ENCODE assay signal across 8 cellular contexts in genomic region chr3:113626513-113627371, GRCh38.
DNase-seq lines count a peak whose midpoint lies in the region; ATAC-seq and TF ChIP-seq lines count a peak whose summit lies in the region.

No MANE protein-coding gene starts in this region.

- peaks cover 27% of the 10 kb centered on the region for H3K4me1 ChIP-seq in psoas muscle

- H3K27me3 ChIP-seq in psoas muscle (ENCODE audit: insufficient read depth in 3 of 3, low read length in 2 of 3) = no peaks in the 10 kb centered on the region

- H3K4me3 ChIP-seq in psoas muscle = peak overlapping the region; percentile 23

- no peaks in the 10 kb centered on the region for H3K9me3 ChIP-seq in psoas muscle

- H3K27ac ChIP-seq in psoas muscle = peak overlapping the region; percentile 25

- ATAC-seq in HG02610 (IDR thresholded peaks at IDR 0.05; ENCODE audit: unreplicated experiment) = peak; percentile 46
- peak; percentile 96 for ATAC-seq in left ventricle myocardium superior
- ATAC-seq in psoas muscle = peak; percentile 71 to 92 (median 82)
- ATAC-seq in GM18511 (IDR thresholded peaks at IDR 0.05; ENCODE audit: unreplicated experiment) = no peak

- 17 to 22% (median 19%) methylated on average over 10 of the region's 10 CpGs for WGBS in psoas muscle, 3 donors

- TF ChIP-seq CTCF in psoas muscle (IDR thresholded peaks at IDR 0.05) = peak; percentile 92

- H3K36me3 ChIP-seq in psoas muscle (ENCODE audit: insufficient read depth in 1 of 2, low read depth in 1 of 2) = no peaks in the 10 kb centered on the region

- peak; percentile 21 for DNase-seq in NCI-H1694 (lab: John Stamatoyannopoulos, UW)
- no peak for DNase-seq in NCI-H1694 treated with DMSO at 0.1 percent for 48 hours (lab: John Stamatoyannopoulos, UW)
- DNase-seq in NCI-H524 (lab: John Stamatoyannopoulos, UW) = peak; percentile 50 to 84
- peak; percentile 48 for DNase-seq in amniotic stem cell (lab: John Stamatoyannopoulos, UW)
- peak; percentile 65 for DNase-seq in left ventricle myocardium superior
- peak; percentile 30 to 64 for DNase-seq in psoas muscle

- intact Hi-C loops in left ventricle myocardium superior (cut with micrococcal nuclease) (loop anchor here (5.0 kb wide), 1 partner anchor 129 kb away; no protein-coding TSS in a partner anchor), psoas muscle (cut with DNase I) (loop anchor here (1.0 to 5.0 kb wide), 3 partner anchors 114 to 132 kb away; no protein-coding TSS in a partner anchor)
